ENCODE assay signal across 1 cellular context in genomic region chr17:81200695-81201580, GRCh38.
TF ChIP-seq lines count a peak whose summit lies in the region.

No MANE protein-coding gene starts in this region.

TF ChIP-seq in HCT116, 20 proteins besides CTCF, POLR2A, EP300 and RAD21 (continued from another document):
- TF ChIP-seq REST (IDR thresholded peaks at IDR 0.05; ENCODE audit: low read depth) (no peak), CEBPB (IDR thresholded peaks at IDR 0.05; ENCODE audit: low read depth) (no peak), EGR1 (IDR thresholded peaks at IDR 0.05; ENCODE audit: low read depth) (no peak), TCF7L2 (IDR thresholded peaks at IDR 0.05; ENCODE audit: borderline replicate concordance, extremely low read depth, insufficient read depth, insufficient read length) (no peak), SRF (IDR thresholded peaks at IDR 0.05; ENCODE audit: low read depth) (no peak), EZH2 (IDR thresholded peaks at IDR 0.05) (no peak), CBX3 (IDR thresholded peaks at IDR 0.05; ENCODE audit: low read depth) (no peak), EZH2phosphoT487 (IDR thresholded peaks at IDR 0.05; ENCODE audit: borderline replicate concordance) (no peak), POLR2AphosphoS5 (IDR thresholded peaks at IDR 0.05; ENCODE audit: low read depth, low read length) (no peak), JUND (IDR thresholded peaks at IDR 0.05) (no peak), YY1 (IDR thresholded peaks at IDR 0.05; ENCODE audit: extremely low read depth, insufficient replicate concordance, low read depth, low read length) (no peak)
- TF ChIP-seq, protein P1, sequence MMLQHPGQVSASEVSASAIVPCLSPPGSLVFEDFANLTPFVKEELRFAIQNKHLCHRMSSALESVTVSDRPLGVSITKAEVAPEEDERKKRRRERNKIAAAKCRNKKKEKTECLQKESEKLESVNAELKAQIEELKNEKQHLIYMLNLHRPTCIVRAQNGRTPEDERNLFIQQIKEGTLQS (IDR thresholded peaks at IDR 0.05) = no peak
- TF ChIP-seq, protein P2, sequence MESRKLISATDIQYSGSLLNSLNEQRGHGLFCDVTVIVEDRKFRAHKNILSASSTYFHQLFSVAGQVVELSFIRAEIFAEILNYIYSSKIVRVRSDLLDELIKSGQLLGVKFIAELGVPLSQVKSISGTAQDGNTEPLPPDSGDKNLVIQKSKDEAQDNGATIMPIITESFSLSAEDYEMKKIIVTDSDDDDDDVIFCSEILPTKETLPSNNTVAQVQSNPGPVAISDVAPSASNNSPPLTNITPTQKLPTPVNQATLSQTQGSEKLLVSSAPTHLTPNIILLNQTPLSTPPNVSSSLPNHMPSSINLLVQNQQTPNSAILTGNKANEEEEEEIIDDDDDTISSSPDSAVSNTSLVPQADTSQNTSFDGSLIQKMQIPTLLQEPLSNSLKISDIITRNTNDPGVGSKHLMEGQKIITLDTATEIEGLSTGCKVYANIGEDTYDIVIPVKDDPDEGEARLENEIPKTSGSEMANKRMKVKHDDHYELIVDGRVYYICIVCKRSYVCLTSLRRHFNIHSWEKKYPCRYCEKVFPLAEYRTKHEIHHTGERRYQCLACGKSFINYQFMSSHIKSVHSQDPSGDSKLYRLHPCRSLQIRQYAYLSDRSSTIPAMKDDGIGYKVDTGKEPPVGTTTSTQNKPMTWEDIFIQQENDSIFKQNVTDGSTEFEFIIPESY (IDR thresholded peaks at IDR 0.05; ENCODE audit: extremely low read depth, insufficient replicate concordance, low read length) = no peak
